9 cellular contexts compared by ENCODE assay signal in genomic region chr3:75618666-75619305, GRCh38. TPM values are rescaled to one million over a fixed set of nuclear protein-coding genes. Genes with fewer than 3 reads are reported as not detected.
DNase-seq lines count a peak whose midpoint lies in the region; ATAC-seq and TF ChIP-seq lines count a peak whose summit lies in the region.
"Not testable (repeated sequence)": the region's sequence is repeated elsewhere in the genome, so short reads cannot be mapped to it uniquely, and the experiment has no call there.
"Had no signal": no experiment of that assay in that cellular context is flagged by ENCODE, and none has a peak within 500 bp of the region (broad histone marks: within the 10 kb centered on the region; RNA-seq: fewer than 3 reads in every experiment).

No MANE protein-coding gene starts in this region.

- H3K4me1 ChIP-seq in SK-N-SH (ENCODE audit: control insufficient read depth in 1 of 2, insufficient read depth in 2 of 2, low read depth in 1 of 2, low read length in 1 of 2); ectodermal cell (ENCODE audit: control insufficient read depth, insufficient read depth, low read length); right lobe of liver; trophoblast cell (ENCODE audit: control insufficient read depth in 1 of 2, insufficient read depth in 2 of 2, low read length in 2 of 2); thoracic aorta (ENCODE audit: control insufficient read depth in 1 of 2, low read depth in 2 of 2): not testable (repeated sequence)

- not testable (repeated sequence) for H3K9me3 ChIP-seq in SK-N-SH; ectodermal cell (ENCODE audit: control insufficient read depth, low read length); right lobe of liver; trophoblast cell (ENCODE audit: insufficient read depth, low read depth, low read length); thoracic aorta

- H3K4me2 ChIP-seq in SK-N-SH = peak overlapping the region; percentile 68
- H3K4me2 ChIP-seq in trophoblast cell (ENCODE audit: low read length) = peak overlapping the region; percentile 74

- H3K18ac ChIP-seq in trophoblast cell (ENCODE audit: low read length) = not testable (repeated sequence)

- not testable (repeated sequence) for H3K79me2 ChIP-seq in SK-N-SH (ENCODE audit: insufficient read depth); trophoblast cell (ENCODE audit: control insufficient read depth, insufficient read depth, low read length, poor library complexity)

- not testable (repeated sequence) for TF ChIP-seq EP300 in SK-N-SH (IDR thresholded peaks at IDR 0.05; ENCODE audit: borderline replicate concordance in 1 of 2, low read depth in 1 of 2, low read length in 1 of 2)

- H3K36me3 ChIP-seq in SK-N-SH (replicated peaks in 1 of 2; ENCODE audit: control insufficient read depth in 1 of 2, insufficient read depth in 2 of 2, low read length in 1 of 2); ectodermal cell (ENCODE audit: control insufficient read depth, insufficient read depth, low read length); right lobe of liver; trophoblast cell (ENCODE audit: control insufficient read depth in 1 of 2, insufficient read depth in 2 of 2, low read length in 2 of 2); thoracic aorta: not testable (repeated sequence)

- H2AFZ ChIP-seq in SK-N-SH (ENCODE audit: low read depth) = peak overlapping the region; percentile 79; the same call in 1 of the 2 replicates
- peak overlapping the region; percentile 37 for H2AFZ ChIP-seq in trophoblast cell (ENCODE audit: insufficient read depth, low read length, poor library complexity)

- H3K4me3 ChIP-seq in SK-N-SH (ENCODE audit: low read depth in 2 of 2, low read length in 1 of 2) (peak overlapping the region; percentile 46 to 48; a peak in 2 of 4 replicates), ectodermal cell (ENCODE audit: insufficient read depth, low read depth, low read length) (peak overlapping the region; percentile 44), right lobe of liver (peak overlapping the region; percentile 35 to 47 (median 37)), thoracic aorta (peak overlapping the region; percentile 68)
- H3K4me3 ChIP-seq in trophoblast cell (ENCODE audit: low read depth, low read length) = not testable (repeated sequence)

- POLR2A ChIA-PET in SK-N-SH (lab: Yijun Ruan, JAX) = interaction anchor here (0.6 to 1.5 kb wide), 3 partner anchors 12 to 28 kb away, joined by 3 to 5 read pairs (median 3); no protein-coding TSS in a partner anchor

- not testable (repeated sequence) for H3K23ac ChIP-seq in trophoblast cell (ENCODE audit: low read length)

- CTCF ChIA-PET in SK-N-SH (lab: Yijun Ruan, JAX) = not testable (repeated sequence)

- DNase-seq in COLO668 (lab: John Stamatoyannopoulos, UW; ENCODE audit: unreplicated experiment) (peak; percentile 65), NCI-H1105 treated with DMSO at 0.1 percent for 48 hours (lab: John Stamatoyannopoulos, UW) (peak; percentile 52), SK-N-SH (peak; percentile 93), left cardiac atrium (peak; percentile 89), right lobe of liver (peak in 2 of 3 donors; percentile 61 to 72), thoracic aorta (ENCODE audit: low spot score) (peak; percentile 26)
- DNase-seq in trophoblast cell = not testable (repeated sequence)

- not testable (repeated sequence) for H3K79me1 ChIP-seq in trophoblast cell (ENCODE audit: low read length)

- not testable (repeated sequence) for H4K91ac ChIP-seq in trophoblast cell (ENCODE audit: low read depth, low read length)

- not testable (repeated sequence) for H3K27me3 ChIP-seq in SK-N-SH (ENCODE audit: insufficient read depth); right lobe of liver; trophoblast cell (ENCODE audit: insufficient read depth, low read length); thoracic aorta (replicated peaks; ENCODE audit: insufficient read depth)
- H3K27me3 ChIP-seq in ectodermal cell (ENCODE audit: control insufficient read depth, insufficient read depth, low read length, poor library complexity, severe bottlenecking) = peaks cover 23% of the 10 kb centered on the region

- H2AK5ac ChIP-seq in trophoblast cell (ENCODE audit: low read length) = not testable (repeated sequence)

- H3K4ac ChIP-seq in trophoblast cell (ENCODE audit: low read depth, low read length) = not testable (repeated sequence)

- H4K12ac ChIP-seq in trophoblast cell (ENCODE audit: low read depth, low read length) = not testable (repeated sequence)

- not testable (repeated sequence) for TF ChIP-seq POLR2A in right lobe of liver (IDR thresholded peaks at IDR 0.05)

- H4K20me1 ChIP-seq in SK-N-SH (ENCODE audit: insufficient read depth) = not testable (repeated sequence)

- H3K9me2 ChIP-seq in SK-N-SH = not testable (repeated sequence)

- not testable (repeated sequence) for H2BK12ac ChIP-seq in trophoblast cell (ENCODE audit: low read length)

- intact Hi-C loops in left cardiac atrium (cut with DNase I); right lobe of liver (cut with DNase I): not testable (repeated sequence)

- TF ChIP-seq RAD21 in SK-N-SH (IDR thresholded peaks at IDR 0.05; ENCODE audit: low read length) = not testable (repeated sequence)

- H3F3A ChIP-seq in SK-N-SH (replicated peaks; ENCODE audit: insufficient read depth) = not testable (repeated sequence)

- H3K9ac ChIP-seq in SK-N-SH = peak overlapping the region; percentile 39; the same call in 1 of the 2 replicates
- H3K9ac ChIP-seq in trophoblast cell (ENCODE audit: low read length) = not testable (repeated sequence)

- not testable (repeated sequence) for H2BK5ac ChIP-seq in trophoblast cell (ENCODE audit: low read depth, low read length, poor library complexity)

- WGBS in SK-N-SH (ENCODE audit: low lambda C conversion rate) = 3% methylated on average over 7 of the region's 43 CpGs
- WGBS in ectodermal cell, 2 experiments = 3 to 7% methylated on average over 43 of the region's 43 CpGs
- 4% methylated on average over 19 of the region's 43 CpGs for WGBS in right lobe of liver (ENCODE audit: insufficient coverage, low coverage, low lambda C conversion rate, missing lambda C conversion rate)
- no CpG with 5 or more reads among the region's 43 CpGs for WGBS in trophoblast cell (ENCODE audit: extremely low coverage, insufficient coverage, insufficient read length)

- TF ChIP-seq CTCF in SK-N-SH (IDR thresholded peaks at IDR 0.05); right lobe of liver (IDR thresholded peaks at IDR 0.05); thoracic aorta (IDR thresholded peaks at IDR 0.05): not testable (repeated sequence)

- not testable (repeated sequence) for H4K8ac ChIP-seq in trophoblast cell (ENCODE audit: low read depth, low read length)

- peak; percentile 76 to 83 for ATAC-seq in left cardiac atrium
- ATAC-seq in right lobe of liver = peak in 3 of 4 donors; percentile 40 to 53 (median 47)
- ATAC-seq in thoracic aorta (ENCODE audit: insufficient number of reproducible peaks, low FRiP score, low read depth) = not testable (repeated sequence)

- peak overlapping the region in 1 of 2 experiments; percentile 71; a peak in 1 of 4 replicates for H3K27ac ChIP-seq in SK-N-SH (ENCODE audit: low read depth in 2 of 2, low read length in 1 of 2)
- H3K27ac ChIP-seq in ectodermal cell (ENCODE audit: insufficient read depth, low read depth, low read length, poor library complexity, severe bottlenecking); right lobe of liver; trophoblast cell (ENCODE audit: low read depth, low read length): not testable (repeated sequence)
- H3K27ac ChIP-seq in thoracic aorta = peak overlapping the region in 1 of 2 donors; percentile 38

- H3K14ac ChIP-seq in trophoblast cell (ENCODE audit: low read length) = not testable (repeated sequence)

- not testable (repeated sequence) for H2BK120ac ChIP-seq in trophoblast cell (ENCODE audit: insufficient read depth, low read length, poor library complexity)

RNA-seq across cellular contexts. Expression of gene FRG2C, which starts 45.3 kb away (rescaled TPM):
- polyA plus RNA-seq in SK-N-SH (2012; rRNA removed) = not detected in 2 replicates
- polyA plus RNA-seq in SK-N-SH (2012; cell fraction: cytosol; rRNA removed) = 0.01 TPM in 1 of 2 replicates, not detected in the other
- 0.02 TPM in 2 replicates for polyA plus RNA-seq in SK-N-SH (2012; cell fraction: nucleus; rRNA removed)
- not detected for polyA plus RNA-seq in ectodermal cell (2013, experiment 1 of 4)
- not detected for polyA plus RNA-seq in ectodermal cell (2013, experiment 2 of 4)
- polyA plus RNA-seq in ectodermal cell (2013, experiment 3 of 4) = not detected
- not detected for polyA plus RNA-seq in ectodermal cell (2013, experiment 4 of 4)
- total RNA-seq in left cardiac atrium (not detected), right lobe of liver (not detected), thoracic aorta (not detected)
- polyA plus RNA-seq in trophoblast cell (2013) = 0.10 and 0.12 TPM in 2 replicates
- total RNA-seq: activated CD8-positive, alpha-beta T cell treated with anti-CD3 and anti-CD28 coated beads for 36 hours had no signal
